Comparison of ENCODE assay signal across 1 cellular context in the genomic region with DNA sequence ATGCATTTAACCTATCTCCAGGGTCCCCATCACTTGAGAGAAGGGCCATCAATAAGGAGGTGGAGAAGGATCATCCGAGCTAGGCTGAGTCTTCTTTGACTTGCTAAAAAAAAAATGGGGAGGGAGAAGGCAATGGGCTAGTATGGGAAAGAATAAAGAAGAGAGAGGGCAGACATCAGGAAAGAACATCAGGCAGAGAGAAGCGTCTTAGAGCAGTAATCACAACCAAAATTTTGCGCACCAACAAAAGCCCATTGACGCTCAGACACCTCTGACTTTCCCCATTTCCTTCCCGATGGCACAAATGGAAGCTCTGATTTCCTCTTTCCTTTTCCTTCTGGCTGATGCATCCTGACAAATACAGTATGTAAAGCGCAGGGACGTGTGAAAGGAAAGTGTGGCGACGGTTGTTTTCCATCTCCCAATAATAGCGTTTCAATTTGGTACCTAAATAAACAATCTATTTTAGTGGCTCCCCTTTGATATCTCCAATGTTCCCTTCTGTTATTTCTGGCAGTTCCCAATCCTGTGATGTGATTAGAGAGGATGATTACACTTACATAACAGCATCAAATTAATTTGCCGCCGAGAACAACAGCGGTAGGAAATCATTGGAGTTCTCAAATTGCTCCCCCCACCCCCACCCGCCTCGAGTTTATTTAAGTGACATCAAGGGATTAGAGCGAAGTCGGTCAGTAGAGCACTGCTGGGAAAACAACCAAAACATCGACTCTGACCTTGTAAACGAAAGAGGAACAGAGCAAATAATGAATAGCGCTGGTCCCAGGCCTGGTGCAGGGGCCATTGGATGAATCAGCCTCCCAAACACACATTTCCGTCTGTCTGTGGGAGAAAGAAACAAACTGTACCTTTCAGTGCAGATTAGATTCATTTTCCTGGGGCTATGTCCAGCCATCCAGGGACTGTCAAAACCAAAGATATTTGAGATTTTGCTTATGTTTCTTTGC.
TF ChIP-seq lines count a peak whose summit lies in the region.

No MANE protein-coding gene starts in this region.

TF ChIP-seq in HepG2, 621 proteins besides CTCF, POLR2A, EP300 and RAD21 (continued from another document and continues in another):
- TF ChIP-seq, protein P1, sequence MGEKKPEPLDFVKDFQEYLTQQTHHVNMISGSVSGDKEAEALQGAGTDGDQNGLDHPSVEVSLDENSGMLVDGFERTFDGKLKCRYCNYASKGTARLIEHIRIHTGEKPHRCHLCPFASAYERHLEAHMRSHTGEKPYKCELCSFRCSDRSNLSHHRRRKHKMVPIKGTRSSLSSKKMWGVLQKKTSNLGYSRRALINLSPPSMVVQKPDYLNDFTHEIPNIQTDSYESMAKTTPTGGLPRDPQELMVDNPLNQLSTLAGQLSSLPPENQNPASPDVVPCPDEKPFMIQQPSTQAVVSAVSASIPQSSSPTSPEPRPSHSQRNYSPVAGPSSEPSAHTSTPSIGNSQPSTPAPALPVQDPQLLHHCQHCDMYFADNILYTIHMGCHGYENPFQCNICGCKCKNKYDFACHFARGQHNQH (CRISPR knock-in tag; IDR thresholded peaks at IDR 0.05), result no peak; the same call in 1 of the 2 replicates
- peak; percentile 62; the same call in 1 of the 2 replicates for TF ChIP-seq POGZ (CRISPR knock-in tag; IDR thresholded peaks at IDR 0.05)
- TF ChIP-seq REL (CRISPR knock-in tag; conservative IDR thresholded peaks at IDR 0.05), result no peak
- no peak for TF ChIP-seq ZNF30 (CRISPR knock-in tag; IDR thresholded peaks at IDR 0.05)
- TF ChIP-seq ZNF235 (CRISPR knock-in tag; IDR thresholded peaks at IDR 0.05; ENCODE audit: borderline replicate concordance), result no peak
- TF ChIP-seq RBM22 (optimal IDR thresholded peaks at IDR 0.05; ENCODE audit: low read length), result no peak
- no peak for TF ChIP-seq ZNF225 (CRISPR knock-in tag; IDR thresholded peaks at IDR 0.05)
- TF ChIP-seq HMG20A (CRISPR knock-in tag; IDR thresholded peaks at IDR 0.05; ENCODE audit: borderline replicate concordance), result peak; percentile 76
- no peak for TF ChIP-seq PPARG (CRISPR knock-in tag; conservative IDR thresholded peaks at IDR 0.05)
- TF ChIP-seq, protein P2, sequence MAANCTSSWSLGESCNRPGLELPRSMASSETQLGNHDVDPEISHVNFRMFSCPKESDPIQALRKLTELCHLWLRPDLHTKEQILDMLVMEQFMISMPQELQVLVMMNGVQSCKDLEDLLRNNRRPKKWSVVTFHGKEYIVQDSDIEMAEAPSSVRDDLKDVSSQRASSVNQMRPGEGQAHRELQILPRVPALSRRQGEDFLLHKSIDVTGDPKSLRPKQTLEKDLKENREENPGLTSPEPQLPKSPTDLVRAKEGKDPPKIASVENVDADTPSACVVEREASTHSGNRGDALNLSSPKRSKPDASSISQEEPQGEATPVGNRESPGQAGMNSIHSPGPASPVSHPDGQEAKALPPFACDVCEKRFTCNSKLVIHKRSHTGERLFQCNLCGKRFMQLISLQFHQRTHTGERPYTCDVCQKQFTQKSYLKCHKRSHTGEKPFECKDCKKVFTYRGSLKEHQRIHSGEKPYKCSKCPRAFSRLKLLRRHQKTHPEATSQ (CRISPR knock-in tag; IDR thresholded peaks at IDR 0.05; ENCODE audit: borderline replicate concordance), result no peak
- no peak; the same call in 1 of the 2 replicates for TF ChIP-seq MTA1 (CRISPR knock-in tag; IDR thresholded peaks at IDR 0.05; ENCODE audit: borderline replicate concordance)
- TF ChIP-seq ZNF335 (CRISPR knock-in tag; IDR thresholded peaks at IDR 0.05), result no peak
- TF ChIP-seq ZNF879 (CRISPR knock-in tag; IDR thresholded peaks at IDR 0.05), result no peak
- TF ChIP-seq ZNF34 (CRISPR knock-in tag; IDR thresholded peaks at IDR 0.05; ENCODE audit: borderline replicate concordance), result no peak
- no peak for TF ChIP-seq NFKB2 (CRISPR knock-in tag; IDR thresholded peaks at IDR 0.05; ENCODE audit: borderline replicate concordance)
- no peak for TF ChIP-seq KMT2B (CRISPR knock-in tag; IDR thresholded peaks at IDR 0.05)
- TF ChIP-seq ZFYVE20 (CRISPR knock-in tag; IDR thresholded peaks at IDR 0.05; ENCODE audit: borderline replicate concordance, low read depth), result no peak
- TF ChIP-seq MAF1 (CRISPR knock-in tag; IDR thresholded peaks at IDR 0.05; ENCODE audit: borderline replicate concordance), result no peak
- no peak for TF ChIP-seq CHD4 (IDR thresholded peaks at IDR 0.05; ENCODE audit: borderline replicate concordance, low read length)
- TF ChIP-seq MEIS2 (CRISPR knock-in tag; IDR thresholded peaks at IDR 0.05), result no peak
- TF ChIP-seq HNRNPH1 (optimal IDR thresholded peaks at IDR 0.05; ENCODE audit: low read depth, low read length), result no peak
- TF ChIP-seq ZNF232 (CRISPR knock-in tag; IDR thresholded peaks at IDR 0.05; ENCODE audit: borderline replicate concordance), result no peak
- TF ChIP-seq ZNF496 (CRISPR knock-in tag; IDR thresholded peaks at IDR 0.05; ENCODE audit: insufficient replicate concordance), result no peak
- 0 out of 2 replicates have a peak, but pooled peaks have one; percentile 58 for TF ChIP-seq KLF6 (CRISPR knock-in tag; IDR thresholded peaks at IDR 0.05)
- TF ChIP-seq, protein P3, sequence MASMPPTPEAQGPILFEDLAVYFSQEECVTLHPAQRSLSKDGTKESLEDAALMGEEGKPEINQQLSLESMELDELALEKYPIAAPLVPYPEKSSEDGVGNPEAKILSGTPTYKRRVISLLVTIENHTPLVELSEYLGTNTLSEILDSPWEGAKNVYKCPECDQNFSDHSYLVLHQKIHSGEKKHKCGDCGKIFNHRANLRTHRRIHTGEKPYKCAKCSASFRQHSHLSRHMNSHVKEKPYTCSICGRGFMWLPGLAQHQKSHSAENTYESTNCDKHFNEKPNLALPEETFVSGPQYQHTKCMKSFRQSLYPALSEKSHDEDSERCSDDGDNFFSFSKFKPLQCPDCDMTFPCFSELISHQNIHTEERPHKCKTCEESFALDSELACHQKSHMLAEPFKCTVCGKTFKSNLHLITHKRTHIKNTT (CRISPR knock-in tag; IDR thresholded peaks at IDR 0.05), result no peak
- TF ChIP-seq, protein P4, sequence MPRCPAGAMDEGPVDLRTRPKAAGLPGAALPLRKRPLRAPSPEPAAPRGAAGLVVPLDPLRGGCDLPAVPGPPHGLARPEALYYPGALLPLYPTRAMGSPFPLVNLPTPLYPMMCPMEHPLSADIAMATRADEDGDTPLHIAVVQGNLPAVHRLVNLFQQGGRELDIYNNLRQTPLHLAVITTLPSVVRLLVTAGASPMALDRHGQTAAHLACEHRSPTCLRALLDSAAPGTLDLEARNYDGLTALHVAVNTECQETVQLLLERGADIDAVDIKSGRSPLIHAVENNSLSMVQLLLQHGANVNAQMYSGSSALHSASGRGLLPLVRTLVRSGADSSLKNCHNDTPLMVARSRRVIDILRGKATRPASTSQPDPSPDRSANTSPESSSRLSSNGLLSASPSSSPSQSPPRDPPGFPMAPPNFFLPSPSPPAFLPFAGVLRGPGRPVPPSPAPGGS (CRISPR knock-in tag; IDR thresholded peaks at IDR 0.05), result no peak
- TF ChIP-seq ZNF781 (CRISPR knock-in tag; IDR thresholded peaks at IDR 0.05; ENCODE audit: borderline replicate concordance, not compliant biosample characterization), result no peak
- no peak for TF ChIP-seq ZNF333 (CRISPR knock-in tag; IDR thresholded peaks at IDR 0.05; ENCODE audit: borderline replicate concordance)
- TF ChIP-seq MTF1 (CRISPR knock-in tag; IDR thresholded peaks at IDR 0.05), result no peak
- TF ChIP-seq ZBTB7A (CRISPR knock-in tag; IDR thresholded peaks at IDR 0.05), result no peak
- TF ChIP-seq ZNF160 (CRISPR knock-in tag; IDR thresholded peaks at IDR 0.05), result no peak
- no peak for TF ChIP-seq NR1H2 (CRISPR knock-in tag; IDR thresholded peaks at IDR 0.05; ENCODE audit: borderline replicate concordance, low read depth)
- TF ChIP-seq ZFY (CRISPR knock-in tag; IDR thresholded peaks at IDR 0.05), result no peak; the same call in 1 of the 2 replicates
- TF ChIP-seq, protein P5, sequence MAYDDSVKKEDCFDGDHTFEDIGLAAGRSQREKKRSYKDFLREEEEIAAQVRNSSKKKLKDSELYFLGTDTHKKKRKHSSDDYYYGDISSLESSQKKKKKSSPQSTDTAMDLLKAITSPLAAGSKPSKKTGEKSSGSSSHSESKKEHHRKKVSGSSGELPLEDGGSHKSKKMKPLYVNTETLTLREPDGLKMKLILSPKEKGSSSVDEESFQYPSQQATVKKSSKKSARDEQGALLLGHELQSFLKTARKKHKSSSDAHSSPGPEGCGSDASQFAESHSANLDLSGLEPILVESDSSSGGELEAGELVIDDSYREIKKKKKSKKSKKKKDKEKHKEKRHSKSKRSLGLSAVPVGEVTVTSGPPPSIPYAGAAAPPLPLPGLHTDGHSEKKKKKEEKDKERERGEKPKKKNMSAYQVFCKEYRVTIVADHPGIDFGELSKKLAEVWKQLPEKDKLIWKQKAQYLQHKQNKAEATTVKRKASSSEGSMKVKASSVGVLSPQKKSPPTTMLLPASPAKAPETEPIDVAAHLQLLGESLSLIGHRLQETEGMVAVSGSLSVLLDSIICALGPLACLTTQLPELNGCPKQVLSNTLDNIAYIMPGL (CRISPR knock-in tag; IDR thresholded peaks at IDR 0.05; ENCODE audit: borderline replicate concordance in 1 of 2, low read depth in 1 of 2), result no peak
- TF ChIP-seq ZNF737 (CRISPR knock-in tag; IDR thresholded peaks at IDR 0.05; ENCODE audit: borderline replicate concordance), result no peak
- no peak for TF ChIP-seq XBP1 (CRISPR knock-in tag; IDR thresholded peaks at IDR 0.05)
- TF ChIP-seq ZNF816 (CRISPR knock-in tag; IDR thresholded peaks at IDR 0.05; ENCODE audit: borderline replicate concordance), result no peak
- TF ChIP-seq POLR2G (IDR thresholded peaks at IDR 0.05; ENCODE audit: low read depth, low read length), result no peak
- TF ChIP-seq RCOR2 (CRISPR knock-in tag; IDR thresholded peaks at IDR 0.05), result peak; percentile 56; the same call in 1 of the 2 replicates
- TF ChIP-seq ZNF558 (CRISPR knock-in tag; IDR thresholded peaks at IDR 0.05; ENCODE audit: borderline replicate concordance), result no peak
- no peak for TF ChIP-seq ZNF549 (CRISPR knock-in tag; IDR thresholded peaks at IDR 0.05)
- TF ChIP-seq CENPT (CRISPR knock-in tag; IDR thresholded peaks at IDR 0.05; ENCODE audit: low read depth), result no peak
- TF ChIP-seq ZNF383 (CRISPR knock-in tag; IDR thresholded peaks at IDR 0.05; ENCODE audit: borderline replicate concordance), result no peak
- no peak for TF ChIP-seq ZNF674 (CRISPR knock-in tag; IDR thresholded peaks at IDR 0.05; ENCODE audit: low read depth)
- TF ChIP-seq SETDB1 (CRISPR knock-in tag; IDR thresholded peaks at IDR 0.05; ENCODE audit: borderline replicate concordance), result no peak
- TF ChIP-seq TCF7L2 (IDR thresholded peaks at IDR 0.05; ENCODE audit: low read depth, low read length), result no peak
- peak; percentile 79; the same call in 1 of the 2 replicates for TF ChIP-seq ZNF292 (CRISPR knock-in tag; IDR thresholded peaks at IDR 0.05; ENCODE audit: borderline replicate concordance, low read depth)
- TF ChIP-seq ZFP36L1 (CRISPR knock-in tag; IDR thresholded peaks at IDR 0.05), result peak; percentile 34; the same call in 1 of the 2 replicates
- TF ChIP-seq, protein P6, sequence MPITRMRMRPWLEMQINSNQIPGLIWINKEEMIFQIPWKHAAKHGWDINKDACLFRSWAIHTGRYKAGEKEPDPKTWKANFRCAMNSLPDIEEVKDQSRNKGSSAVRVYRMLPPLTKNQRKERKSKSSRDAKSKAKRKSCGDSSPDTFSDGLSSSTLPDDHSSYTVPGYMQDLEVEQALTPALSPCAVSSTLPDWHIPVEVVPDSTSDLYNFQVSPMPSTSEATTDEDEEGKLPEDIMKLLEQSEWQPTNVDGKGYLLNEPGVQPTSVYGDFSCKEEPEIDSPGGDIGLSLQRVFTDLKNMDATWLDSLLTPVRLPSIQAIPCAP (CRISPR knock-in tag; IDR thresholded peaks at IDR 0.05; ENCODE audit: low read depth), result no peak
- peak; percentile 84; the same call in 1 of the 2 replicates for TF ChIP-seq FOXJ3 (CRISPR knock-in tag; IDR thresholded peaks at IDR 0.05; ENCODE audit: borderline replicate concordance)
- TF ChIP-seq, protein P7, sequence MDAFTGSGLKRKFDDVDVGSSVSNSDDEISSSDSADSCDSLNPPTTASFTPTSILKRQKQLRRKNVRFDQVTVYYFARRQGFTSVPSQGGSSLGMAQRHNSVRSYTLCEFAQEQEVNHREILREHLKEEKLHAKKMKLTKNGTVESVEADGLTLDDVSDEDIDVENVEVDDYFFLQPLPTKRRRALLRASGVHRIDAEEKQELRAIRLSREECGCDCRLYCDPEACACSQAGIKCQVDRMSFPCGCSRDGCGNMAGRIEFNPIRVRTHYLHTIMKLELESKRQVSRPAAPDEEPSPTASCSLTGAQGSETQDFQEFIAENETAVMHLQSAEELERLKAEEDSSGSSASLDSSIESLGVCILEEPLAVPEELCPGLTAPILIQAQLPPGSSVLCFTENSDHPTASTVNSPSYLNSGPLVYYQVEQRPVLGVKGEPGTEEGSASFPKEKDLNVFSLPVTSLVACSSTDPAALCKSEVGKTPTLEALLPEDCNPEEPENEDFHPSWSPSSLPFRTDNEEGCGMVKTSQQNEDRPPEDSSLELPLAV (CRISPR knock-in tag; conservative IDR thresholded peaks at IDR 0.05; ENCODE audit: low read depth), result no peak
- TF ChIP-seq CBX2 (IDR thresholded peaks at IDR 0.05; ENCODE audit: low read depth, low read length), result no peak
- TF ChIP-seq CBX2 (CRISPR knock-in tag; IDR thresholded peaks at IDR 0.05; ENCODE audit: low read depth), result no peak
- peak; percentile 54; the same call in 1 of the 2 replicates for TF ChIP-seq GATA4 (IDR thresholded peaks at IDR 0.05; ENCODE audit: borderline replicate concordance, low read depth)
- peak; percentile 24; the same call in 1 of the 2 replicates for TF ChIP-seq SMAD3 (CRISPR knock-in tag; IDR thresholded peaks at IDR 0.05)
- TF ChIP-seq, protein P8, sequence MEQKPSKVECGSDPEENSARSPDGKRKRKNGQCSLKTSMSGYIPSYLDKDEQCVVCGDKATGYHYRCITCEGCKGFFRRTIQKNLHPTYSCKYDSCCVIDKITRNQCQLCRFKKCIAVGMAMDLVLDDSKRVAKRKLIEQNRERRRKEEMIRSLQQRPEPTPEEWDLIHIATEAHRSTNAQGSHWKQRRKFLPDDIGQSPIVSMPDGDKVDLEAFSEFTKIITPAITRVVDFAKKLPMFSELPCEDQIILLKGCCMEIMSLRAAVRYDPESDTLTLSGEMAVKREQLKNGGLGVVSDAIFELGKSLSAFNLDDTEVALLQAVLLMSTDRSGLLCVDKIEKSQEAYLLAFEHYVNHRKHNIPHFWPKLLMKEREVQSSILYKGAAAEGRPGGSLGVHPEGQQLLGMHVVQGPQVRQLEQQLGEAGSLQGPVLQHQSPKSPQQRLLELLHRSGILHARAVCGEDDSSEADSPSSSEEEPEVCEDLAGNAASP (CRISPR knock-in tag; IDR thresholded peaks at IDR 0.05; ENCODE audit: borderline replicate concordance), result peak; percentile 55; the same call in 1 of the 2 replicates
- no peak for TF ChIP-seq ZNF782 (CRISPR knock-in tag; IDR thresholded peaks at IDR 0.05; ENCODE audit: borderline replicate concordance)
- TF ChIP-seq, protein P9, sequence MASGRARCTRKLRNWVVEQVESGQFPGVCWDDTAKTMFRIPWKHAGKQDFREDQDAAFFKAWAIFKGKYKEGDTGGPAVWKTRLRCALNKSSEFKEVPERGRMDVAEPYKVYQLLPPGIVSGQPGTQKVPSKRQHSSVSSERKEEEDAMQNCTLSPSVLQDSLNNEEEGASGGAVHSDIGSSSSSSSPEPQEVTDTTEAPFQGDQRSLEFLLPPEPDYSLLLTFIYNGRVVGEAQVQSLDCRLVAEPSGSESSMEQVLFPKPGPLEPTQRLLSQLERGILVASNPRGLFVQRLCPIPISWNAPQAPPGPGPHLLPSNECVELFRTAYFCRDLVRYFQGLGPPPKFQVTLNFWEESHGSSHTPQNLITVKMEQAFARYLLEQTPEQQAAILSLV (CRISPR knock-in tag; IDR thresholded peaks at IDR 0.05; ENCODE audit: borderline replicate concordance), result no peak
- TF ChIP-seq MBNL3 (CRISPR knock-in tag; conservative IDR thresholded peaks at IDR 0.05), result no peak
- TF ChIP-seq YY1 (IDR thresholded peaks at IDR 0.05; ENCODE audit: insufficient read depth, insufficient replicate concordance, low read depth, low read length), result peak; percentile 54
- no peak for TF ChIP-seq TMF1 (CRISPR knock-in tag; IDR thresholded peaks at IDR 0.05; ENCODE audit: low read depth)
